Comparison of ENCODE assay signal across 8 cellular contexts in the genomic region with DNA sequence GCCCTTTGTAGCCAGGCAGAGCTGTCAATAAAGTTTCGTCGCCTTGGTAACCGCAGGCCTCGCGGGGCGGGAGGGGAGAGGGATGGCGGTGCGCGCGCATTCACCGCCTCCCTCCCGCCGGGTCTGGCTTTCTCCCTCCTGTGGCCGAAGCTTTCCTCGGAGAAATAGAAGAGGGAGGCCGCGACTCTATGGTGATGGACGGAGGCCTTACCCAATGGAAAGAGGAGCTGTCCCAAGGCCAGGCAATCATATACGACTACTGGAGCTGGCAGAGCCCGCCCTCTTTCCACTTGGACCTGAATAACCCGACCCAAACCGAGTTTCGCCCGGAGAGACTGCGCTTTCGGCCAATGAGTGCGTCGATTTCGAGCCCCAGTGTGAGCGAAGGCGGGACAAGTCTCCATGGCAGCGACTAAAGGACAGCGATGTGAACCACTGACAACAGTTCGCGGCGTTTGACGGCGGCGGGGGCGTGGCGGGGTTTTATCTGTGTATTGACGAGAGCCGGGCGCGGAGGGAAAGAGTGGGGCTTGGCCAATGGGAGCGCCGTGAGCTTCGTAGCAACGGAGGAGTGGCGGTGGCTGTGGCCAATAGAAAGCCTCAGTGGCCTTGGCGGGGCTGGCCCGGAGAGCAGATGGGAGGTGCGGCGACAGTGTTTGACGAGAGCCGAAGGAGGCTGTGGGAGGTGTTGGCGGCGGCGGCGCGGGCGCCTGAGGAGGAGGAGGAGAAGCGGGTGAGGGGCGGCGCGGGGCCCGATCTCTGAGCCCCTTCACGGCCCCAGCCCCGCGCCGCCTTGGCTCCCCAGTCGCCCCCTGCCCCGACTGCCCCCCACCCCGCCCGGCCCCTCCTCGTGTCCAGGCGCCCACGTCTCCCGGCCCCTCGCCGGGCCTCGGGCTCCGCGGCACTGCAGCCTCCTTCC. TPM values are rescaled to one million over a fixed set of nuclear protein-coding genes. Genes with fewer than 3 reads are reported as not detected.
DNase-seq lines count a peak whose midpoint lies in the region; ATAC-seq and TF ChIP-seq lines count a peak whose summit lies in the region.

A gene (plus strand): TSS at position 652 of the 919 bp plus-strand sequence. CDS start 2,061 bp downstream, outside the sequence.

- TF ChIP-seq CTCF in liver (IDR thresholded peaks at IDR 0.05; ENCODE audit: low read depth, low read length, missing input control), result peak; percentile 56

- no peaks in the 10 kb centered on the region for H3K9me3 ChIP-seq in CD4-positive, CD25-positive, alpha-beta regulatory T cell (ENCODE audit: control insufficient read depth in 2 of 2, low read length in 2 of 2)
- no peaks in the 10 kb centered on the region for H3K9me3 ChIP-seq in liver (ENCODE audit: control insufficient read depth in 4 of 4, low read length in 3 of 4)

- peak; percentile 82 to 85 for ATAC-seq in CD4-positive, CD25-positive, alpha-beta regulatory T cell (ENCODE audit: low read depth in 2 of 2)
- ATAC-seq in GM19438 (IDR thresholded peaks at IDR 0.05; ENCODE audit: low read depth, unreplicated experiment) (peak; percentile 82), HG03575 (IDR thresholded peaks at IDR 0.05; ENCODE audit: extremely low read depth, insufficient number of reproducible peaks, low FRiP score, unreplicated experiment) (peak; percentile 78)

- no peaks in the 10 kb centered on the region for H3K36me3 ChIP-seq in CD4-positive, CD25-positive, alpha-beta regulatory T cell (ENCODE audit: control insufficient read depth, insufficient read depth, low read length)
- peaks cover 0 to 8% (median 1%) of the 10 kb centered on the region in 4 donors for H3K36me3 ChIP-seq in liver (ENCODE audit: control insufficient read depth in 4 of 4, insufficient read depth in 3 of 4, low read depth in 1 of 4, low read length in 3 of 4)

- POLR2A ChIA-PET in activated CD4-positive, alpha-beta memory T cell treated with anti-CD3 and anti-CD28 coated beads for 36 hours (lab: Charles Lee), result interaction anchor here (0.6 to 2.0 kb wide), 23 partner anchors 9 to 891 kb away, joined by 3 to 38 read pairs (median 3); a partner anchor contains a TSS

- peak; percentile 100 for DNase-seq in CD4-positive, CD25-positive, alpha-beta regulatory T cell
- peak; percentile 99 for DNase-seq in NCI-H82 treated with DMSO at 0.1 percent for 48 hours (lab: John Stamatoyannopoulos, UW; ENCODE audit: unreplicated experiment)
- DNase-seq in activated CD4-positive, alpha-beta memory T cell treated with anti-CD3 and anti-CD28 coated beads for 36 hours, result peak; percentile 100
- peak; percentile 100 for DNase-seq in dermis microvascular lymphatic vessel endothelial cell (ENCODE audit: low read depth in 2 of 2)
- peak; percentile 100 for DNase-seq in stimulated activated CD4-positive, alpha-beta T cell treated with anti-CD3 and anti-CD28 coated beads, Interleukin-4, amount 100 ng/mL, for 24 hours

- H3K4me1 ChIP-seq in CD4-positive, CD25-positive, alpha-beta regulatory T cell (ENCODE audit: control insufficient read depth, insufficient read depth, low read length, poor library complexity, severe bottlenecking), result peaks cover 27% of the 10 kb centered on the region
- peaks cover 8 to 18% (median 11%) of the 10 kb centered on the region in 4 donors for H3K4me1 ChIP-seq in liver (ENCODE audit: control insufficient read depth in 4 of 4, insufficient read depth in 4 of 4, low read length in 3 of 4)

- H3K4me3 Mint-ChIP-seq in CD4-positive, CD25-positive, alpha-beta regulatory T cell, result peak within 1 kb of the TSS; percentile 89 to 99 (median 96)
- peak within 1 kb of the TSS; percentile 87 for H3K4me3 Mint-ChIP-seq in activated CD4-positive, alpha-beta memory T cell treated with anti-CD3 and anti-CD28 coated beads for 36 hours

- intact Hi-C loops in activated CD4-positive, alpha-beta memory T cell treated with anti-CD3 and anti-CD28 coated beads for 36 hours (cut with micrococcal nuclease), result loop anchor here (1.0 to 2.0 kb wide), 8 partner anchors 37 to 875 kb away; a partner anchor contains a TSS

- TF ChIP-seq RAD21 in liver (IDR thresholded peaks at IDR 0.05), result peak in 1 of 2 donors; percentile 60

- H3K9ac ChIP-seq in liver (ENCODE audit: low read depth in 1 of 2, low read length in 2 of 2), result peak within 1 kb of the TSS; percentile 83 to 95

- H3K27me3 Mint-ChIP-seq in CD4-positive, CD25-positive, alpha-beta regulatory T cell, result peaks cover 31% of the 10 kb centered on the region
- H3K27me3 Mint-ChIP-seq in activated CD4-positive, alpha-beta memory T cell treated with anti-CD3 and anti-CD28 coated beads for 36 hours, result peaks cover 6% of the 10 kb centered on the region

- peaks cover 5 to 28% (median 14%) of the 10 kb centered on the region in 4 donors for H3K4me1 Mint-ChIP-seq in CD4-positive, CD25-positive, alpha-beta regulatory T cell
- H3K4me1 Mint-ChIP-seq in activated CD4-positive, alpha-beta memory T cell treated with anti-CD3 and anti-CD28 coated beads for 36 hours (ENCODE audit: low read depth), result peaks cover 13% of the 10 kb centered on the region

- under 1% methylated on average over 84 of the region's 84 CpGs for WGBS in liver

- peak within 1 kb of the TSS; percentile 99 for H3K27ac ChIP-seq in CD4-positive, CD25-positive, alpha-beta regulatory T cell (ENCODE audit: insufficient read depth, low read length, poor library complexity, severe bottlenecking)
- H3K27ac ChIP-seq in liver (ENCODE audit: low read depth in 1 of 2, low read length in 2 of 2), result peak within 1 kb of the TSS; percentile 76 to 91

- no peaks in the 10 kb centered on the region for H3K27me3 ChIP-seq in CD4-positive, CD25-positive, alpha-beta regulatory T cell (ENCODE audit: control insufficient read depth, insufficient read depth, low read length)
- H3K27me3 ChIP-seq in liver (ENCODE audit: control insufficient read depth in 4 of 4, insufficient read depth in 4 of 4, low read length in 3 of 4), result no peaks in the 10 kb centered on the region

- H3K27ac Mint-ChIP-seq in CD4-positive, CD25-positive, alpha-beta regulatory T cell, result peak within 1 kb of the TSS; percentile 94 to 100 (median 99)
- H3K27ac Mint-ChIP-seq in activated CD4-positive, alpha-beta memory T cell treated with anti-CD3 and anti-CD28 coated beads for 36 hours, result peak within 1 kb of the TSS; percentile 95

- CTCF ChIA-PET in activated CD4-positive, alpha-beta memory T cell treated with anti-CD3 and anti-CD28 coated beads for 36 hours (lab: Charles Lee), result interaction anchor here (0.6 to 2.1 kb wide), 14 partner anchors 10 to 294 kb away, joined by 3 to 30 read pairs (median 4); a partner anchor contains a TSS

- H3K9me3 Mint-ChIP-seq in CD4-positive, CD25-positive, alpha-beta regulatory T cell, result peaks cover 0 to 1% (median 0%) of the 10 kb centered on the region in 7 donors
- no peaks in the 10 kb centered on the region for H3K9me3 Mint-ChIP-seq in activated CD4-positive, alpha-beta memory T cell treated with anti-CD3 and anti-CD28 coated beads for 36 hours

- peak within 1 kb of the TSS; percentile 84 for H3K4me3 ChIP-seq in CD4-positive, CD25-positive, alpha-beta regulatory T cell (ENCODE audit: low read depth, low read length)
- H3K4me3 ChIP-seq in liver (ENCODE audit: low read depth in 1 of 3, low read length in 3 of 3), result peak within 1 kb of the TSS; percentile 45 to 75 (median 74)

- H3K36me3 Mint-ChIP-seq in CD4-positive, CD25-positive, alpha-beta regulatory T cell, result peaks cover 3% of the 10 kb centered on the region
- H3K36me3 Mint-ChIP-seq in activated CD4-positive, alpha-beta memory T cell treated with anti-CD3 and anti-CD28 coated beads for 36 hours, result peaks cover 4% of the 10 kb centered on the region

TF ChIP-seq in liver, 16 proteins besides CTCF, POLR2A, EP300 and RAD21 (continues in another document):
- peak; percentile 100 for TF ChIP-seq SP1 (IDR thresholded peaks at IDR 0.05)
- peak; percentile 63 for TF ChIP-seq YY1 (IDR thresholded peaks at IDR 0.05)
- TF ChIP-seq HNF4A (conservative IDR thresholded peaks at IDR 0.05), result no peak
- TF ChIP-seq FOXA2 (IDR thresholded peaks at IDR 0.05), result peak; percentile 34
- TF ChIP-seq RXRA (IDR thresholded peaks at IDR 0.05), result peak; percentile 89 to 94
- TF ChIP-seq, protein P1, sequence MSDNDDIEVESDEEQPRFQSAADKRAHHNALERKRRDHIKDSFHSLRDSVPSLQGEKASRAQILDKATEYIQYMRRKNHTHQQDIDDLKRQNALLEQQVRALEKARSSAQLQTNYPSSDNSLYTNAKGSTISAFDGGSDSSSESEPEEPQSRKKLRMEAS (IDR thresholded peaks at IDR 0.05), result no peak
- peak; percentile 39 for TF ChIP-seq NR2F2 (IDR thresholded peaks at IDR 0.05)
- TF ChIP-seq, protein P2, sequence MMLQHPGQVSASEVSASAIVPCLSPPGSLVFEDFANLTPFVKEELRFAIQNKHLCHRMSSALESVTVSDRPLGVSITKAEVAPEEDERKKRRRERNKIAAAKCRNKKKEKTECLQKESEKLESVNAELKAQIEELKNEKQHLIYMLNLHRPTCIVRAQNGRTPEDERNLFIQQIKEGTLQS (IDR thresholded peaks at IDR 0.05), result no peak
- peak in 1 of 2 donors; percentile 83 for TF ChIP-seq EGR1 (IDR thresholded peaks at IDR 0.05; ENCODE audit: low read depth in 2 of 2)

RNA-seq across cellular contexts. Expression of the gene that starts here (rescaled TPM):
- total RNA-seq in CD4-positive, CD25-positive, alpha-beta regulatory T cell, result 69.6 TPM
- 1 to 10 TPM in 3 of 4 donors, under 1 TPM in 1; 0.98 to 1.6 (median 1.2) TPM for polyA plus RNA-seq in CD4-positive, CD25-positive, alpha-beta regulatory T cell
- 10 to 100 TPM; 34.2 to 35.2 TPM for total RNA-seq in activated CD4-positive, alpha-beta memory T cell treated with anti-CD3 and anti-CD28 coated beads for 36 hours
- 3.2 and 4.6 TPM in 2 replicates for total RNA-seq in dermis microvascular lymphatic vessel endothelial cell
- 10 to 100 TPM in 1 of 2 donors, 1 to 10 TPM in 1; 3.9 to 11.6 TPM for total RNA-seq in liver
- 1 to 10 TPM; 1.1 to 2.1 TPM for polyA plus RNA-seq in liver

Comparison
In these comparisons a context has a peak if more than half of its experiments do, and no peak if none do; other contexts are left out.
1. Peak in every context shown above with its lines: DNase-seq, ATAC-seq, H3K4me3 ChIP-seq and H3K27ac ChIP-seq.